Comparison of ENCODE assay signal across 28 cellular contexts in genomic region chr11:130136107-130136506, GRCh38. TPM values are rescaled to one million over a fixed set of nuclear protein-coding genes. Genes with fewer than 3 reads are reported as not detected.
DNase-seq lines count a peak whose midpoint lies in the region; ATAC-seq and TF ChIP-seq lines count a peak whose summit lies in the region.
"Had no signal": no experiment of that assay in that cellular context is flagged by ENCODE, and none has a peak within 500 bp of the region (broad histone marks: within the 10 kb centered on the region; RNA-seq: fewer than 3 reads in every experiment).

No MANE protein-coding gene starts in this region.

- BruUV-seq in Caco-2 (replicated peaks; lab: Mats Ljungman, UMichigan) = no TSS peak

- POLR2A ChIA-PET in Caco-2 (lab: Charles Lee) = no interaction called here
- POLR2A ChIA-PET in SK-N-SH (lab: Yijun Ruan, JAX) = no interaction called here

- DNase-seq in Caco-2 (no peak), heart right ventricle (no peak), islet precursor cell (peak; percentile 35), ovary (no peak), tibial nerve (ENCODE audit: low spot score in 2 of 2) (no peak), SK-N-SH (no peak)
- DNase-seq: AML-193; Calu3; CD8-positive, alpha-beta memory T cell; DMS79 treated with DMSO at 0.1 percent for 48 hours; GF-D8; GOT3; HFFc6; KBM-7; MV-4-11; NCI-H1105 treated with DMSO at 0.1 percent for 48 hours; NCI-H146; NCI-H1930; NCI-H446; NCI-H524 treated with DMSO at 0.1 percent for 48 hours; NCI-H774; RPMI8226; SHP77 treated with DMSO at 0.1 percent for 48 hours had no signal

- ATAC-seq in heart right ventricle = peak in 6 of 8 donors; percentile 31 to 43 (median 34)

- H3K9me3 ChIP-seq in BLaER1 (no peaks in the 10 kb centered on the region), Caco-2 (no peaks in the 10 kb centered on the region), heart right ventricle (no peaks in the 10 kb centered on the region), ovary (no peaks in the 10 kb centered on the region), tibial nerve (no peaks in the 10 kb centered on the region), SK-N-SH (no peaks in the 10 kb centered on the region)
- H3K9me3 ChIP-seq: HAP-1 had no signal

- H3K4me2 ChIP-seq in BLaER1 = peak overlapping the region; percentile 64
- H3K4me2 ChIP-seq in SK-N-SH = no peak overlapping the region

- no peak overlapping the region for H3K9ac ChIP-seq in BLaER1
- no peak overlapping the region for H3K9ac ChIP-seq in SK-N-SH

- H3K27me3 Mint-ChIP-seq in Caco-2 (ENCODE audit: insufficient read depth, unreplicated experiment) = no peaks in the 10 kb centered on the region
- H3K27me3 Mint-ChIP-seq: CD8-positive, alpha-beta memory T cell had no signal

- peaks cover 6% of the 10 kb centered on the region for H3F3A ChIP-seq in SK-N-SH (replicated peaks; ENCODE audit: insufficient read depth)

- intact Hi-C loops in Caco-2 (cut with micrococcal nuclease; ENCODE audit: unreplicated experiment) (no loop called here), heart right ventricle (cut with DNase I) (loop anchor here in 3 of 10 donors (5.0 to 10.0 kb wide), 2 partner anchors 134 to 141 kb away; partner anchors contain the start of gene PRDM10 (in 1 of the 3)), ovary (cut with DNase I) (loop anchor here in 2 of 4 donors (10.0 kb wide), 2 partner anchors 131 to 141 kb away; partner anchors contain the start of gene PRDM10 (in 1 of the 2))

- 40 to 63% methylated on average over 7 of the region's 7 CpGs for WGBS in heart right ventricle, 2 donors
- WGBS in ovary, 3 donors = 34 to 64% (median 48%) methylated on average over 7 of the region's 7 CpGs
- 82 to 89% methylated on average over 7 of the region's 7 CpGs for WGBS in tibial nerve, 2 donors
- WGBS in SK-N-SH (ENCODE audit: low lambda C conversion rate) = 90% methylated on average over 7 of the region's 7 CpGs

- no peak overlapping the region for H2AFZ ChIP-seq in SK-N-SH (ENCODE audit: low read depth)

- no peaks in the 10 kb centered on the region; the same call in none of the 2 replicates for H3K79me2 ChIP-seq in SK-N-SH (ENCODE audit: insufficient read depth)

- peaks cover 20% of the 10 kb centered on the region for H3K4me1 Mint-ChIP-seq in Caco-2 (ENCODE audit: low read depth, unreplicated experiment)
- H3K4me1 Mint-ChIP-seq: CD8-positive, alpha-beta memory T cell had no signal

- no peaks in the 10 kb centered on the region for H3K27me3 ChIP-seq in BLaER1
- H3K27me3 ChIP-seq in Caco-2 (replicated peaks; ENCODE audit: control insufficient read depth, insufficient read depth, low read length) = no peaks in the 10 kb centered on the region
- H3K27me3 ChIP-seq in heart right ventricle = no peaks in the 10 kb centered on the region
- no peaks in the 10 kb centered on the region for H3K27me3 ChIP-seq in ovary
- H3K27me3 ChIP-seq in tibial nerve = no peaks in the 10 kb centered on the region
- H3K27me3 ChIP-seq in SK-N-SH (ENCODE audit: insufficient read depth) = no peaks in the 10 kb centered on the region

- H4K20me1 ChIP-seq in BLaER1 = 0 out of 2 replicates have a peak, but pooled peaks cover 5% of the 10 kb centered on the region
- H4K20me1 ChIP-seq in SK-N-SH (ENCODE audit: insufficient read depth) = peaks cover 2% of the 10 kb centered on the region; the same call in 1 of the 2 replicates

- H3K36me3 ChIP-seq in BLaER1 = peaks cover 71% of the 10 kb centered on the region
- H3K36me3 ChIP-seq in Caco-2 (ENCODE audit: control insufficient read depth, insufficient read depth, low read length) = peaks cover 20% of the 10 kb centered on the region
- peaks cover 0 to 90% (median 23%) of the 10 kb centered on the region in 9 donors for H3K36me3 ChIP-seq in heart right ventricle
- H3K36me3 ChIP-seq in ovary = no peaks in the 10 kb centered on the region
- H3K36me3 ChIP-seq in tibial nerve = peaks cover 0 to 89% (median 3%) of the 10 kb centered on the region in 3 donors
- H3K36me3 ChIP-seq in SK-N-SH (replicated peaks in 1 of 2; ENCODE audit: control insufficient read depth in 1 of 2, insufficient read depth in 2 of 2, low read length in 1 of 2) = peaks cover 68 to 80% of the 10 kb centered on the region in 2 experiments

- TF ChIP-seq EP300 in ovary (IDR thresholded peaks at IDR 0.05) (no peak), tibial nerve (IDR thresholded peaks at IDR 0.05) (no peak), SK-N-SH (IDR thresholded peaks at IDR 0.05; ENCODE audit: borderline replicate concordance in 1 of 2, low read depth in 1 of 2, low read length in 1 of 2) (no peak)

- no peak overlapping the region for H3K4me3 ChIP-seq in BLaER1
- no peak overlapping the region for H3K4me3 ChIP-seq in Caco-2 (ENCODE audit: low read depth, low read length)
- no peak overlapping the region for H3K4me3 ChIP-seq in heart right ventricle
- no peak overlapping the region for H3K4me3 ChIP-seq in ovary
- no peak overlapping the region for H3K4me3 ChIP-seq in tibial nerve
- H3K4me3 ChIP-seq in SK-N-SH (ENCODE audit: low read depth in 2 of 2, low read length in 1 of 2) = no peak overlapping the region
- H3K4me3 ChIP-seq: HAP-1 had no signal

- no peak for TF ChIP-seq CTCF in Caco-2 (IDR thresholded peaks at IDR 0.05; ENCODE audit: insufficient read depth in 1 of 2, low read depth in 1 of 2, low read length in 1 of 2, severe bottlenecking in 1 of 2, unreplicated experiment in 1 of 2)
- TF ChIP-seq CTCF in heart right ventricle (IDR thresholded peaks at IDR 0.05) = no peak
- TF ChIP-seq CTCF in ovary (IDR thresholded peaks at IDR 0.05) = no peak
- TF ChIP-seq CTCF in tibial nerve (IDR thresholded peaks at IDR 0.05) = no peak
- no peak for TF ChIP-seq CTCF in SK-N-SH (IDR thresholded peaks at IDR 0.05)

- no peak overlapping the region for H3K4me3 Mint-ChIP-seq in Caco-2 (ENCODE audit: unreplicated experiment)
- H3K4me3 Mint-ChIP-seq: CD8-positive, alpha-beta memory T cell; HFFc6 had no signal

- no peaks in the 10 kb centered on the region for H3K9me3 Mint-ChIP-seq in Caco-2 (ENCODE audit: unreplicated experiment)
- H3K9me3 Mint-ChIP-seq: CD8-positive, alpha-beta memory T cell; HFFc6 had no signal

- CTCF ChIA-PET in Caco-2 (lab: Charles Lee) = interaction anchor here (2.5 kb wide), 1 partner anchor 10 kb away, joined by 9 read pairs; no protein-coding TSS in a partner anchor
- CTCF ChIA-PET in SK-N-SH (lab: Yijun Ruan, JAX) = interaction anchor here (1.5 to 6.6 kb wide), 2 partner anchors 10 to 212 kb away, joined by 8 to 150 read pairs; no protein-coding TSS in a partner anchor

- H3K36me3 Mint-ChIP-seq in Caco-2 (ENCODE audit: insufficient read depth, unreplicated experiment) = peaks cover 100% of the 10 kb centered on the region

- H3K27ac ChIP-seq in BLaER1 (no peak overlapping the region), heart right ventricle (peak overlapping the region in 2 of 10 donors; percentile 13 to 21), ovary (no peak overlapping the region), tibial nerve (no peak overlapping the region), SK-N-SH (ENCODE audit: low read depth in 2 of 2, low read length in 1 of 2) (no peak overlapping the region)
- H3K27ac ChIP-seq: C4-2B had no signal

- peak overlapping the region; percentile 40 for H3K27ac Mint-ChIP-seq in Caco-2 (ENCODE audit: unreplicated experiment)
- H3K27ac Mint-ChIP-seq: CD8-positive, alpha-beta memory T cell; HFFc6 had no signal

- no peak for TF ChIP-seq RAD21 in SK-N-SH (IDR thresholded peaks at IDR 0.05; ENCODE audit: low read length)

- TF ChIP-seq POLR2A in ovary (IDR thresholded peaks at IDR 0.05) (no peak), tibial nerve (IDR thresholded peaks at IDR 0.05) (no peak)

- no peaks in the 10 kb centered on the region for H3K9me2 ChIP-seq in SK-N-SH

- H3K4me1 ChIP-seq in BLaER1 (peaks cover 20% of the 10 kb centered on the region), Caco-2 (no peaks in the 10 kb centered on the region), heart right ventricle (peaks cover 0 to 27% (median 11%) of the 10 kb centered on the region in 9 donors), ovary (ENCODE audit: insufficient read depth) (peaks cover 3% of the 10 kb centered on the region), tibial nerve (no peaks in the 10 kb centered on the region), SK-N-SH (ENCODE audit: control insufficient read depth in 1 of 2, insufficient read depth in 2 of 2, low read depth in 1 of 2, low read length in 1 of 2) (peaks cover 0 to 6% of the 10 kb centered on the region in 2 experiments; a peak in 1 of 4 replicates)
- H3K4me1 ChIP-seq: HAP-1 had no signal

TF ChIP-seq in SK-N-SH, 30 proteins besides CTCF, POLR2A, EP300 and RAD21 (continues in another document):
- TF ChIP-seq, protein P1, sequence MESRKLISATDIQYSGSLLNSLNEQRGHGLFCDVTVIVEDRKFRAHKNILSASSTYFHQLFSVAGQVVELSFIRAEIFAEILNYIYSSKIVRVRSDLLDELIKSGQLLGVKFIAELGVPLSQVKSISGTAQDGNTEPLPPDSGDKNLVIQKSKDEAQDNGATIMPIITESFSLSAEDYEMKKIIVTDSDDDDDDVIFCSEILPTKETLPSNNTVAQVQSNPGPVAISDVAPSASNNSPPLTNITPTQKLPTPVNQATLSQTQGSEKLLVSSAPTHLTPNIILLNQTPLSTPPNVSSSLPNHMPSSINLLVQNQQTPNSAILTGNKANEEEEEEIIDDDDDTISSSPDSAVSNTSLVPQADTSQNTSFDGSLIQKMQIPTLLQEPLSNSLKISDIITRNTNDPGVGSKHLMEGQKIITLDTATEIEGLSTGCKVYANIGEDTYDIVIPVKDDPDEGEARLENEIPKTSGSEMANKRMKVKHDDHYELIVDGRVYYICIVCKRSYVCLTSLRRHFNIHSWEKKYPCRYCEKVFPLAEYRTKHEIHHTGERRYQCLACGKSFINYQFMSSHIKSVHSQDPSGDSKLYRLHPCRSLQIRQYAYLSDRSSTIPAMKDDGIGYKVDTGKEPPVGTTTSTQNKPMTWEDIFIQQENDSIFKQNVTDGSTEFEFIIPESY (IDR thresholded peaks at IDR 0.05; ENCODE audit: borderline replicate concordance, low read depth) = no peak
- no peak for TF ChIP-seq RXRA (IDR thresholded peaks at IDR 0.05; ENCODE audit: borderline replicate concordance, low read depth)
- no peak for TF ChIP-seq FOXM1 (IDR thresholded peaks at IDR 0.05; ENCODE audit: low read depth)

RNA-seq across cellular contexts. Expression of gene ST14, which starts 23.5 kb away (rescaled TPM):
- total RNA-seq in Caco-2 (2022) (298 and 304 TPM in 2 replicates), heart right ventricle (1 to 10 TPM in 4 of 10 donors, under 1 TPM in 6; 0.30 to 5.7 (median 0.57) TPM), ovary (10 to 100 TPM in 1 of 7 donors, 1 to 10 TPM in 4, under 1 TPM in 2; 0.18 to 76.2 (median 4.9) TPM), tibial nerve (10 to 100 TPM in 1 of 4 donors, 1 to 10 TPM in 3; 1.5 to 10.8 (median 2.6) TPM)
- polyA plus RNA-seq in heart right ventricle (1 to 10 TPM in 1 of 2 donors, under 1 TPM in 1; 0.73 to 1.2 TPM), ovary (under 1 TPM; 0.51 to 0.90 TPM), SK-N-SH (2012; rRNA removed) (not detected in 2 replicates)
- 0.01 TPM in 1 of 2 replicates, not detected in the other for polyA plus RNA-seq in SK-N-SH (2012; cell fraction: cytosol; rRNA removed)
- polyA plus RNA-seq in SK-N-SH (2012; cell fraction: nucleus; rRNA removed) = not detected in 2 replicates
- total RNA-seq: HFFc6, LHCN-M2 had no signal
- polyA plus RNA-seq: AG04450; CD8-positive, alpha-beta memory T cell had no signal
